8 cellular contexts compared by ENCODE assay signal in the genomic region with DNA sequence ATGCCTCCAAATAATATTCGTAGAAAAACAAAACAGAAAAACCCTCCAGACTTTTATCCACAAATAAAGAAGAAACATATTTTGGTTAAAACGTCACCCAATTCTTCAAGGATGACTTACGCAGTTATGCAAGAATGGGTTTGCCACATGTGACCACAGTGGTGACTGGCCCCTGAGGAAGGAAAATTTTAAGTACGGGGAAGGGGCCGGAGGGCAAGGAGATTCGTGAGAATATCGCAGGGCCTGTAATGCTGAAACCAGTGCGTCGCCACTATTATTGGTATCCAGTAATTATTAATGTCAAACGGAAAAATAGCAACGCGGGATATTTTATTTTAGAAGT. TPM values are rescaled to one million over a fixed set of nuclear protein-coding genes. Genes with fewer than 3 reads are reported as not detected.
A peak's percentile ranks its signal among the peaks of the same experiment; 100 is the strongest.
DNase-seq lines count a peak whose midpoint lies in the region; ATAC-seq, FAIRE-seq and TF ChIP-seq lines count a peak whose summit lies in the region.

No MANE protein-coding gene starts in this region.

- ATAC-seq in HG03095 (IDR thresholded peaks at IDR 0.05; ENCODE audit: unreplicated experiment) (no peak), GM21576 (IDR thresholded peaks at IDR 0.05; ENCODE audit: unreplicated experiment) (no peak)

- POLR2A ChIA-PET in CD4-positive, alpha-beta memory T cell (lab: Charles Lee; ENCODE audit: partially characterized antibody) = interaction anchor here (0.6 to 1.9 kb wide), 15 partner anchors 10 to 938 kb away, joined by 3 to 15 read pairs (median 5); partner anchors contain the start of genes MRPL32, POLD2, PSMA2 and UBE2D4

- TF ChIP-seq CTCF in brain microvascular endothelial cell (IDR thresholded peaks at IDR 0.05; ENCODE audit: low read depth, low read length, missing control alignments) (no peak), kidney epithelial cell (IDR thresholded peaks at IDR 0.05; ENCODE audit: insufficient read depth, low read length, poor library complexity, severe bottlenecking) (no peak)

- H3K4me1 ChIP-seq in CD4-positive, alpha-beta memory T cell (ENCODE audit: insufficient read depth, low read length) = peaks cover 20% of the 10 kb centered on the region

- H3K4me3 Mint-ChIP-seq in CD4-positive, alpha-beta memory T cell = peak overlapping the region; percentile 91 to 97 (median 93)

- DNase-seq in CD4-positive, alpha-beta memory T cell = no peak
- DNase-seq in H54 (ENCODE audit: insufficient read length, low spot score) (peak; percentile 76), NCI-H460 (ENCODE audit: extremely low read depth, low read depth) (peak; percentile 20), brain microvascular endothelial cell (peak; percentile 87), kidney epithelial cell (ENCODE audit: low read depth) (peak; percentile 77), stromal cell of bone marrow (ENCODE audit: low read depth) (peak; percentile 86)

- intact Hi-C loops in CD4-positive, alpha-beta memory T cell (cut with micrococcal nuclease) = loop anchor here (1.0 to 5.0 kb wide), 3 partner anchors 36 to 252 kb away; partner anchors contain the start of genes POLD2, UBE2D4 and URGCP

- H3K36me3 Mint-ChIP-seq in CD4-positive, alpha-beta memory T cell = peaks cover 21 to 37% of the 10 kb centered on the region in 2 donors

- peaks cover 17% of the 10 kb centered on the region for H3K36me3 ChIP-seq in CD4-positive, alpha-beta memory T cell (ENCODE audit: insufficient read depth, low read length)
- H3K36me3 ChIP-seq in brain microvascular endothelial cell (replicated peaks) (peaks cover 8% of the 10 kb centered on the region), kidney epithelial cell (ENCODE audit: control insufficient read depth, insufficient read depth, low read length) (peaks cover 2% of the 10 kb centered on the region)

- H3K4me3 ChIP-seq in CD4-positive, alpha-beta memory T cell (ENCODE audit: low read length in 2 of 2) = peak overlapping the region; percentile 79 to 86
- H3K4me3 ChIP-seq in brain microvascular endothelial cell (ENCODE audit: low read depth, low read length) = peak overlapping the region; percentile 88
- H3K4me3 ChIP-seq in kidney epithelial cell (ENCODE audit: low read depth, low read length) = peak overlapping the region; percentile 92

- no peaks in the 10 kb centered on the region for H3K27me3 Mint-ChIP-seq in CD4-positive, alpha-beta memory T cell

- peak overlapping the region; percentile 54 for H3K27ac ChIP-seq in CD4-positive, alpha-beta memory T cell (ENCODE audit: low read depth, low read length)
- peak overlapping the region; percentile 100 for H3K27ac ChIP-seq in brain microvascular endothelial cell

- no peak for FAIRE-seq in H54 (lab: Jason Lieb, UNC)

- no peaks in the 10 kb centered on the region for H3K27me3 ChIP-seq in CD4-positive, alpha-beta memory T cell (ENCODE audit: insufficient read depth, low read length)
- H3K27me3 ChIP-seq in brain microvascular endothelial cell (replicated peaks) (no peaks in the 10 kb centered on the region), kidney epithelial cell (ENCODE audit: control insufficient read depth, insufficient read depth, low read length) (no peaks in the 10 kb centered on the region)

- H3K4me1 Mint-ChIP-seq in CD4-positive, alpha-beta memory T cell = peaks cover 8 to 31% (median 18%) of the 10 kb centered on the region in 4 donors

- peak overlapping the region; percentile 87 to 95 (median 93) for H3K27ac Mint-ChIP-seq in CD4-positive, alpha-beta memory T cell

- H3K9me3 ChIP-seq in CD4-positive, alpha-beta memory T cell (ENCODE audit: control insufficient read depth in 1 of 2, low read length in 2 of 2) = no peaks in the 10 kb centered on the region

- no peak for TF ChIP-seq POLR2A in H54 (IDR thresholded peaks at IDR 0.05; ENCODE audit: low read depth, low read length)

- CTCF ChIA-PET in CD4-positive, alpha-beta memory T cell (lab: Charles Lee; ENCODE audit: partially characterized antibody) = interaction anchor here (1.8 kb wide), 1 partner anchor 32 kb away, joined by 8 read pairs; no protein-coding TSS in a partner anchor

- no peaks in the 10 kb centered on the region for H3K9me3 Mint-ChIP-seq in CD4-positive, alpha-beta memory T cell

- in situ Hi-C loops in brain microvascular endothelial cell (cut with HindIII; ENCODE audit: low pct_ligation_motif_present, low sequenced_read_pairs) = no loop called here

RNA-seq across cellular contexts. Expression of gene MRPS24, which starts 0.6 kb away (rescaled TPM):
- total RNA-seq in CD4-positive, alpha-beta memory T cell = 10 to 100 TPM; 52.2 to 52.7 TPM
- polyA plus RNA-seq in CD4-positive, alpha-beta memory T cell = 100 to 1,000 TPM; 130 to 136 TPM
- 106 and 123 TPM in 2 replicates for total RNA-seq in NCI-H460 (2014; rRNA removed; shearing (Covaris generic))
- 276 TPM in 2 replicates for polyA plus RNA-seq in NCI-H460 (2014; cell fraction: nucleus; rRNA removed)
- total RNA-seq in kidney epithelial cell = 142 and 168 TPM in 2 replicates

RNA-seq across cellular contexts. Expression of gene URGCP, which starts 36.5 kb away (rescaled TPM):
- 10 to 100 TPM; 35.5 to 36.1 TPM for total RNA-seq in CD4-positive, alpha-beta memory T cell
- 10 to 100 TPM; 17.1 to 28.9 TPM for polyA plus RNA-seq in CD4-positive, alpha-beta memory T cell
- 24.0 and 25.3 TPM in 2 replicates for total RNA-seq in NCI-H460 (2014; rRNA removed; shearing (Covaris generic))
- polyA plus RNA-seq in NCI-H460 (2014; cell fraction: nucleus; rRNA removed) = 32.0 and 36.6 TPM in 2 replicates
- 30.0 and 30.1 TPM in 2 replicates for total RNA-seq in kidney epithelial cell

RNA-seq across cellular contexts. Expression of gene UBE2D4, which starts 56.4 kb away (rescaled TPM):
- total RNA-seq in CD4-positive, alpha-beta memory T cell = 10 to 100 TPM; 10.9 to 11.0 TPM
- polyA plus RNA-seq in CD4-positive, alpha-beta memory T cell = 10 to 100 TPM; 16.5 to 21.9 TPM
- total RNA-seq in NCI-H460 (2014; rRNA removed; shearing (Covaris generic)) = 13.9 and 18.3 TPM in 2 replicates
- polyA plus RNA-seq in NCI-H460 (2014; cell fraction: nucleus; rRNA removed) = 13.6 and 20.4 TPM in 2 replicates
- 27.4 and 34.0 TPM in 2 replicates for total RNA-seq in kidney epithelial cell

Comparison
In these comparisons a context has a peak if more than half of its experiments do, and no peak if none do; other contexts are left out.
1. DNase-seq: peak in H54 (single experiment), NCI-H460 (single experiment), brain microvascular endothelial cell (single experiment), kidney epithelial cell (single experiment) and stromal cell of bone marrow (single experiment); none in CD4-positive, alpha-beta memory T cell (0 of 5).
2. Peak in every context shown above with its lines, with median percentiles within 50 percentile points of each other: H3K4me3 ChIP-seq.